ENCODE assay signal across 18 cellular contexts in genomic region chr16:88344411-88345030, GRCh38. TPM values are rescaled to one million over a fixed set of nuclear protein-coding genes. Genes with fewer than 3 reads are reported as not detected.
A peak's percentile ranks its signal among the peaks of the same experiment; 100 is the strongest.
DNase-seq lines count a peak whose midpoint lies in the region; ATAC-seq, FAIRE-seq and TF ChIP-seq lines count a peak whose summit lies in the region.
"Had no signal": no experiment of that assay in that cellular context is flagged by ENCODE, and none has a peak within 500 bp of the region (broad histone marks: within the 10 kb centered on the region; RNA-seq: fewer than 3 reads in every experiment).

No MANE protein-coding gene starts in this region.

- BruUV-seq in IMR-90 (replicated peaks; lab: Mats Ljungman, UMichigan) (no TSS peak), HepG2 (replicated peaks; lab: Mats Ljungman, UMichigan) (no TSS peak)

- no peaks in the 10 kb centered on the region for H3K79me2 ChIP-seq in HepG2 (ENCODE audit: insufficient read depth, low read length)

- no peak overlapping the region for H3K4me3 ChIP-seq in IMR-90 (ENCODE audit: insufficient read depth, low read depth, low read length)
- no peak overlapping the region for H3K4me3 ChIP-seq in HepG2 (replicated peaks in 1 of 3; ENCODE audit: insufficient read depth in 1 of 3, low read depth in 2 of 3, low read length in 3 of 3)
- H3K4me3 ChIP-seq in aorta (ENCODE audit: low read length in 2 of 2): no peak overlapping the region
- no peak overlapping the region for H3K4me3 ChIP-seq in transverse colon
- H3K4me3 ChIP-seq: A549, HAP-1 had no signal

- H3K4me1 ChIP-seq in IMR-90 (ENCODE audit: control insufficient read depth, insufficient read depth, low read length) (no peaks in the 10 kb centered on the region), HepG2 (ENCODE audit: insufficient read depth, low read length) (no peaks in the 10 kb centered on the region), aorta (ENCODE audit: control insufficient read depth in 1 of 2, insufficient read depth in 2 of 2, low read length in 2 of 2) (no peaks in the 10 kb centered on the region), transverse colon (no peaks in the 10 kb centered on the region)
- H3K4me1 ChIP-seq: A549, BE2C, HAP-1 had no signal

- H3K9me1 ChIP-seq in IMR-90 (ENCODE audit: insufficient read depth, low read length): peaks cover 5% of the 10 kb centered on the region; the same call in 1 of the 2 replicates

- 0 out of 3 replicates have a peak overlapping the region, but pooled peaks have one; percentile 21 for H2BK15ac ChIP-seq in IMR-90 (ENCODE audit: low read depth, low read length)

- H4K20me1 ChIP-seq in IMR-90 (ENCODE audit: insufficient read depth, low read length) (no peaks in the 10 kb centered on the region), HepG2 (ENCODE audit: insufficient read depth, low read length) (no peaks in the 10 kb centered on the region)

- no peak overlapping the region for H3K4me3 Mint-ChIP-seq in chondrocyte (ENCODE audit: unreplicated experiment)
- H3K4me3 Mint-ChIP-seq: CD4-positive, alpha-beta memory T cell had no signal

- H2AK5ac ChIP-seq in IMR-90 (ENCODE audit: low read depth, low read length): peak overlapping the region; percentile 35; the same call in 1 of the 2 replicates

- in situ Hi-C loops in IMR-90 (cut with MboI; ENCODE audit: low sequenced_read_pairs): no loop called here
- in situ Hi-C loops in HepG2 (cut with HindIII; ENCODE audit: extremely low pct_ligation_motif_present, low pct_unique_long_range_greater_than_20kb): no loop called here
- in situ Hi-C loops in transverse colon (cut with MboI; ENCODE audit: low pct_ligation_motif_present in 1 of 4, low pct_unique_long_range_greater_than_20kb in 1 of 4, low sequenced_read_pairs in 3 of 4): no loop called here

- H3K18ac ChIP-seq in IMR-90 (ENCODE audit: low read depth, low read length): no peak overlapping the region

- no peak overlapping the region for H2AK9ac ChIP-seq in IMR-90 (replicated peaks; ENCODE audit: low read depth, low read length, poor library complexity)

- no peak overlapping the region for H4K91ac ChIP-seq in IMR-90 (ENCODE audit: insufficient read depth, low read depth, low read length)

- no peak for DNase-seq in IMR-90
- peak; percentile 86 for DNase-seq in chondrocyte (ENCODE audit: low spot score)
- DNase-seq in HepG2 (ENCODE audit: low spot score): no peak
- peak; percentile 38 to 60 for DNase-seq in aorta
- DNase-seq in D341Med (ENCODE audit: low spot score): no peak
- DNase-seq in transverse colon: no peak
- DNase-seq: BE2C; CD4-positive, alpha-beta memory T cell; DMS153; DMS79 treated with DMSO at 0.1 percent for 48 hours; EL; GOT3 had no signal

- H2BK20ac ChIP-seq in IMR-90 (ENCODE audit: low read depth, low read length): no peak overlapping the region

- TF ChIP-seq POLR2A in IMR-90 (IDR thresholded peaks at IDR 0.05; ENCODE audit: low read depth, low read length): no peak
- no peak for TF ChIP-seq POLR2A in HepG2 (IDR thresholded peaks at IDR 0.05; ENCODE audit: insufficient read depth in 1 of 2, low read depth in 2 of 2, low read length in 2 of 2)
- TF ChIP-seq POLR2A in transverse colon (IDR thresholded peaks at IDR 0.05): no peak

- no peak overlapping the region for H3K27ac Mint-ChIP-seq in chondrocyte (ENCODE audit: unreplicated experiment)
- H3K27ac Mint-ChIP-seq: CD4-positive, alpha-beta memory T cell had no signal

- no peak overlapping the region for H2BK5ac ChIP-seq in IMR-90 (ENCODE audit: low read depth, low read length, poor library complexity, severe bottlenecking)

- peaks cover 13% of the 10 kb centered on the region for H3K9me3 ChIP-seq in IMR-90 (ENCODE audit: control insufficient read depth, insufficient read depth, low read length)
- peaks cover 7% of the 10 kb centered on the region; the same call in 1 of the 2 replicates for H3K9me3 ChIP-seq in HepG2 (ENCODE audit: low read length)
- peaks cover 2% of the 10 kb centered on the region for H3K9me3 ChIP-seq in aorta (ENCODE audit: control insufficient read depth, low read length)
- H3K9me3 ChIP-seq in transverse colon: no peaks in the 10 kb centered on the region
- H3K9me3 ChIP-seq: BE2C, HAP-1 had no signal

- no peak for FAIRE-seq in HepG2 (lab: Jason Lieb, UNC)
- FAIRE-seq: A549, D721Med, G401.6, GM12891 had no signal

- no peaks in the 10 kb centered on the region for H3K36me3 ChIP-seq in IMR-90 (ENCODE audit: control insufficient read depth, insufficient read depth, low read length)
- no peaks in the 10 kb centered on the region for H3K36me3 ChIP-seq in HepG2 (replicated peaks in 1 of 2; ENCODE audit: control insufficient read depth in 1 of 2, insufficient read depth in 2 of 2, low read length in 2 of 2)
- H3K36me3 ChIP-seq in aorta (ENCODE audit: control insufficient read depth in 1 of 2, insufficient read depth in 2 of 2, low read length in 1 of 2): no peaks in the 10 kb centered on the region
- H3K36me3 ChIP-seq in transverse colon: no peaks in the 10 kb centered on the region
- H3K36me3 ChIP-seq: BE2C, HAP-1 had no signal

- H3K27ac ChIP-seq in IMR-90 (ENCODE audit: insufficient read depth, low read length) (no peak overlapping the region), HepG2 (ENCODE audit: extremely low read length, insufficient read depth, low read length) (no peak overlapping the region), aorta (ENCODE audit: low read depth in 1 of 2, low read length in 2 of 2) (no peak overlapping the region), transverse colon (no peak overlapping the region)
- H3K27ac ChIP-seq: C4-2B had no signal

- H3K9me3 Mint-ChIP-seq in chondrocyte (ENCODE audit: low read depth): peaks cover 11% of the 10 kb centered on the region

- no peaks in the 10 kb centered on the region for H3K4me1 Mint-ChIP-seq in chondrocyte (ENCODE audit: low read depth)

- TF ChIP-seq EP300 in HepG2 (IDR thresholded peaks at IDR 0.05; ENCODE audit: low read depth in 2 of 2, low read length in 2 of 2) (no peak), HepG2 (CRISPR knock-in tag; IDR thresholded peaks at IDR 0.05; ENCODE audit: borderline replicate concordance) (no peak), transverse colon (IDR thresholded peaks at IDR 0.05; ENCODE audit: low read depth) (no peak)

- H3K9ac ChIP-seq in IMR-90 (ENCODE audit: low read depth, low read length) (no peak overlapping the region), HepG2 (ENCODE audit: insufficient read depth, low read depth, low read length) (no peak overlapping the region)

- no peak overlapping the region for H2BK120ac ChIP-seq in IMR-90 (ENCODE audit: low read depth, low read length)

- H4K8ac ChIP-seq in IMR-90 (ENCODE audit: low read depth in 2 of 2, low read length in 2 of 2): no peak overlapping the region

- 94% methylated on average over 10 of the region's 20 CpGs; no CpG with 5 or more reads in 1 of the 2 experiments for WGBS in IMR-90 (ENCODE audit: extremely low coverage in 2 of 2, insufficient read length in 1 of 2), 2 experiments
- 45% methylated on average over 9 of the region's 20 CpGs for WGBS in HepG2 (ENCODE audit: low lambda C conversion rate)
- WGBS in aorta, 2 donors: 94 to 96% methylated on average over 18 to 20 of the region's 20 CpGs
- WGBS in transverse colon (ENCODE audit: low coverage in 1 of 2), 2 donors: 92% methylated on average over 18 of the region's 20 CpGs; no CpG with 5 or more reads in 1 of the 2 donors

- H3K4me2 ChIP-seq in IMR-90 (ENCODE audit: low read depth, low read length): no peak overlapping the region
- no peak overlapping the region for H3K4me2 ChIP-seq in HepG2 (ENCODE audit: low read depth, low read length)
- H3K4me2 ChIP-seq: A549 had no signal

- no peak overlapping the region for H3K56ac ChIP-seq in IMR-90 (ENCODE audit: extremely low read depth, insufficient read depth, low read length)

- H2AFZ ChIP-seq in IMR-90 (replicated peaks; ENCODE audit: low read length, poor library complexity): no peak overlapping the region
- H2AFZ ChIP-seq in HepG2 (ENCODE audit: low read length): no peak overlapping the region

- POLR2A ChIA-PET in IMR-90 (lab: Charles Lee; ENCODE audit: unreplicated experiment) (no interaction called here), HepG2 (lab: Yijun Ruan, JAX) (no interaction called here)

- CTCF ChIA-PET in IMR-90 (lab: Yijun Ruan, JAX) (no interaction called here), HepG2 (lab: Yijun Ruan, JAX; ENCODE audit: low intra/inter-chr PET ratio, low total read pairs) (no interaction called here)

- no peak for TF ChIP-seq CTCF in IMR-90 (conservative IDR thresholded peaks at IDR 0.05; ENCODE audit: low read depth, low read length)
- TF ChIP-seq CTCF in chondrocyte (IDR thresholded peaks at IDR 0.05): no peak
- TF ChIP-seq CTCF in HepG2 (CRISPR knock-in tag; IDR thresholded peaks at IDR 0.05): no peak
- TF ChIP-seq CTCF in transverse colon (IDR thresholded peaks at IDR 0.05): no peak

- no peaks in the 10 kb centered on the region for H3K27me3 Mint-ChIP-seq in chondrocyte (ENCODE audit: low read depth)

- TF ChIP-seq RAD21 in IMR-90 (IDR thresholded peaks at IDR 0.05; ENCODE audit: low read length) (no peak), HepG2 (CRISPR knock-in tag; IDR thresholded peaks at IDR 0.05) (no peak)

- intact Hi-C loops in IMR-90 (cut with micrococcal nuclease): no loop called here
- intact Hi-C loops in HepG2 (cut with micrococcal nuclease; ENCODE audit: unreplicated experiment): no loop called here
- intact Hi-C loops in aorta (cut with DNase I): no loop called here
- intact Hi-C loops in transverse colon (cut with DNase I; ENCODE audit: low total_unique reads): no loop called here

- no peak overlapping the region for H3K4ac ChIP-seq in IMR-90 (ENCODE audit: low read depth, low read length)

- no peaks in the 10 kb centered on the region for H3K36me3 Mint-ChIP-seq in chondrocyte (ENCODE audit: low read depth)
- H3K36me3 Mint-ChIP-seq: CD4-positive, alpha-beta memory T cell had no signal

- H3K79me1 ChIP-seq in IMR-90 (ENCODE audit: low read depth in 1 of 2, low read length in 2 of 2): no peaks in the 10 kb centered on the region

- no peak overlapping the region for H3K23ac ChIP-seq in IMR-90 (ENCODE audit: low read depth, low read length)

- H3K27me3 ChIP-seq in IMR-90 (ENCODE audit: control insufficient read depth, insufficient read depth, low read length) (no peaks in the 10 kb centered on the region), HepG2 (ENCODE audit: control insufficient read depth in 1 of 2, insufficient read depth in 2 of 2, low read length in 2 of 2) (peaks cover 3 to 46% of the 10 kb centered on the region in 2 experiments; a peak in 4 of 5 replicates), aorta (ENCODE audit: control insufficient read depth in 1 of 2, insufficient read depth in 2 of 2, low read length in 1 of 2) (no peaks in the 10 kb centered on the region), transverse colon (no peaks in the 10 kb centered on the region)
- H3K27me3 ChIP-seq: BE2C had no signal

- ATAC-seq in IMR-90 (ENCODE audit: low read depth): no peak
- ATAC-seq in HepG2: no peak
- ATAC-seq in aorta (ENCODE audit: low FRiP score): no peak
- ATAC-seq: A549 had no signal

- H4K5ac ChIP-seq in IMR-90 (ENCODE audit: low read depth, low read length): no peak overlapping the region

- no peak overlapping the region for H3K14ac ChIP-seq in IMR-90 (replicated peaks; ENCODE audit: low read depth, low read length)

- dilution Hi-C loops in IMR-90 (cut with HindIII; ENCODE audit: low sequenced_read_pairs, unreplicated experiment): no loop called here

RNA-seq across cellular contexts. Expression of gene ZNF469, which starts 38.2 kb away (rescaled TPM):
- total RNA-seq in IMR-90 (2012; rRNA removed) (1.1 and 1.4 TPM in 2 replicates), chondrocyte (19.0 to 62.8 TPM (median 60.5 TPM) in 3 replicates), HepG2 (2016; rRNA removed; fragmentation: Illumina TruSeq; extraction: Trizol) (not detected in 2 replicates), aorta (1 to 10 TPM; 1.9 to 5.2 TPM), transverse colon (under 1 TPM; 0.14 to 0.75 (median 0.54) TPM)
- polyA plus RNA-seq in IMR-90 (2012; rRNA removed) (13.3 and 16.4 TPM in 2 replicates), HepG2 (2011; rRNA removed) (not detected in 2 replicates), aorta (under 1 TPM; 0.38 to 0.54 TPM)
- 5.1 and 8.8 TPM in 2 replicates for polyA plus RNA-seq in IMR-90 (2012; cell fraction: cytosol; rRNA removed)
- polyA plus RNA-seq in IMR-90 (2012; cell fraction: nucleus; rRNA removed; ENCODE audit: low replicate concordance): 32.3 and 70.4 TPM in 2 replicates
- total RNA-seq in HepG2 (2016; cell fraction: cytosol; rRNA removed; fragmentation: Illumina TruSeq; extraction: Trizol; ENCODE audit: low read depth): not detected in 2 replicates
- total RNA-seq in HepG2 (2016; cell fraction: insoluble cytoplasmic fraction; rRNA removed; fragmentation: Illumina TruSeq; extraction: Trizol): not detected in 2 replicates
- not detected in 2 replicates for total RNA-seq in HepG2 (2016; cell fraction: membrane; rRNA removed; fragmentation: Illumina TruSeq; extraction: Trizol)
- not detected in 2 replicates for total RNA-seq in HepG2 (2016; cell fraction: nucleus; rRNA removed; fragmentation: Illumina TruSeq; extraction: Trizol)
- not detected in 2 replicates for polyA plus RNA-seq in HepG2 (2011; cell fraction: cytosol; rRNA removed)
- polyA plus RNA-seq in HepG2 (2011; cell fraction: nucleus; rRNA removed): 0.02 TPM in 1 of 2 replicates, not detected in the other
- polyA plus RNA-seq in HepG2 (2012): not detected in 2 replicates
- polyA plus RNA-seq in HepG2 (2016; cell fraction: cytosol; fragmentation: Illumina TruSeq; extraction: Trizol; ENCODE audit: low read depth): not detected in 2 replicates
- polyA plus RNA-seq in HepG2 (2016; cell fraction: insoluble cytoplasmic fraction; fragmentation: Illumina TruSeq; extraction: Trizol; ENCODE audit: low read depth): not detected in 2 replicates
- polyA plus RNA-seq in HepG2 (2016; cell fraction: membrane; fragmentation: Illumina TruSeq; extraction: Trizol; ENCODE audit: low read depth): not detected in 2 replicates
- polyA plus RNA-seq in HepG2 (2016; cell fraction: nucleus; fragmentation: Illumina TruSeq; extraction: Trizol; ENCODE audit: insufficient read depth, low read depth): not detected in 2 replicates
- not detected in 2 replicates for polyA minus RNA-seq in HepG2 (2011; rRNA and poly(A)+ RNA removed; ENCODE audit: low replicate concordance)
- not detected in 2 replicates for polyA minus RNA-seq in HepG2 (2011; cell fraction: cytosol; rRNA and poly(A)+ RNA removed)
- not detected in 2 replicates for polyA minus RNA-seq in HepG2 (2011; cell fraction: nucleus; rRNA and poly(A)+ RNA removed)

Comparison
In these comparisons a context has a peak if more than half of its experiments do, and no peak if none do; other contexts are left out.
1. DNase-seq: peak in chondrocyte (single experiment) and aorta (2 of 2); none in IMR-90 (single experiment), HepG2 (single experiment), D341Med (single experiment) and transverse colon (single experiment).